ENCODE assay signal across 2 cellular contexts in the genomic region with DNA sequence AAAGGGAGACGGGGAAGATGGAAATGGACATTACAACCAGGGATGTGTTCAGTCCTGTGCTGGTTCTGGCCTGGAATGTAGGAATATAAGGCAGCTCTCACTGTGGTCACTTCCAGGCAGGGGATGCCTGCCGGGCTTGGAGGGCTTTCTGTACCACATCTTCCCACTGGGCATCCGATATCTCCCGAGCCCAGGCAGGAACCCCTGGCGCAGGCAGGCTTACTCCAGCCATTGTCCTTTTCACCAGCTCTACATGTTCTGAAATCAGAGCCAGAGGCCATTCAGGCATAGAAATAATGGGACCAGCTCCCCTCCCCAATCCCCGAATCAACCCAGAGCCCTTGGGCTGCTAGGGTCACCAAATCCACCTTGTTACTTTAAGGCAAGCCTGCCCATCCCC.
TF ChIP-seq lines count a peak whose summit lies in the region.

No MANE protein-coding gene starts in this region.

TF ChIP-seq in IMR-90, 13 proteins besides CTCF, POLR2A, EP300 and RAD21:
- TF ChIP-seq MAZ (IDR thresholded peaks at IDR 0.05; ENCODE audit: borderline replicate concordance, low read depth, low read length) (no peak), MXI1 (IDR thresholded peaks at IDR 0.05; ENCODE audit: borderline replicate concordance, low read depth, low read length) (no peak)

TF ChIP-seq in GM12878, 131 proteins besides CTCF, POLR2A, EP300 and RAD21:
- TF ChIP-seq NR2C2 (IDR thresholded peaks at IDR 0.05; ENCODE audit: borderline replicate concordance, control insufficient read depth, insufficient read length, low read depth), result no peak
- no peak for TF ChIP-seq TARDBP (IDR thresholded peaks at IDR 0.05; ENCODE audit: borderline replicate concordance)
